In the genomic region with DNA sequence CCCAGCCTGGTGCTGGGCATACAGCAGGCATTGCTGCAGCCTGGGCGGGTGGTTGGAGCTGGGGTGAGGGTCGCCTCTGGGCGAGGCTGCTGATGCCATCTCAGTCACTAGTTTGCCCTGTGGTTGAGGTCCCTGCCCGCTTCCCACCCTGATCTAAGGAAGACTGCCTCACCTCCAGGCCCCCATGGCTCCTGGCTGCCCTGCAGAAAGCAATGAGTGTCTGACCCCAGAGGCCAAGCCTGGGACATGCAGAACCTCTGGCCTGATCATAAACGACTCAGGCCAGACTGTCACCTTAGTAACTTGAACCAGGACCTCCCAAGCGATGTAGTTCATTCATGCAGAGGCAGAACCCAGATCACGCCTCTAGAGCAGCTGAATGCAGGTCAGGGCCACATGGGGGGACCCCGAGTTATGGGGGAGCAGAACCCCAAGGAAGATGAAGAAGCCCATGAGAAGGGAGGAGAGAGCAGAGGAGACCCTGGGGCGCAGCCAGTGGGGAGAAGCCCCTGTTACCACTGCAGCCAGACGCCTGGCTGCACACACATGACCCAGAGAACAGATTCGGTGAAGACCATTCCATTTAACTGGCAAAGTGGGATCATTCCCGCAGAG, we compare ENCODE assay signal across 24 cellular contexts.
DNase-seq lines count a peak whose midpoint lies in the region; ATAC-seq, FAIRE-seq and TF ChIP-seq lines count a peak whose summit lies in the region.
"Had no signal": no experiment of that assay in that cellular context is flagged by ENCODE, and none has a peak within 500 bp of the region (broad histone marks: within the 10 kb centered on the region; RNA-seq: fewer than 3 reads in every experiment).

No MANE protein-coding gene starts in this region.

- TF ChIP-seq POLR2A in K562 (conservative IDR thresholded peaks at IDR 0.05) (no peak), transverse colon (IDR thresholded peaks at IDR 0.05) (no peak)

- in situ Hi-C loops in K562 (cut with MboI) (no loop called here), transverse colon (cut with MboI; ENCODE audit: low pct_ligation_motif_present in 1 of 4, low pct_unique_long_range_greater_than_20kb in 1 of 4, low sequenced_read_pairs in 3 of 4) (no loop called here)

- H3K27me3 ChIP-seq in K562 (ENCODE audit: control insufficient read depth in 2 of 2, insufficient read depth in 2 of 2, low read length in 2 of 2) (peaks cover 8 to 67% of the 10 kb centered on the region in 2 experiments; a peak in 4 of 5 replicates), transverse colon (no peaks in the 10 kb centered on the region), small intestine (ENCODE audit: control insufficient read depth in 2 of 2, insufficient read depth in 2 of 2, low read length in 2 of 2) (no peaks in the 10 kb centered on the region)

- H3K9ac ChIP-seq in K562 (ENCODE audit: insufficient read depth in 1 of 2, low read depth in 2 of 2, low read length in 2 of 2) (no peak overlapping the region; a peak in 1 of 4 replicates), kidney (ENCODE audit: low read length in 2 of 2) (no peak overlapping the region)

- TF ChIP-seq RAD21 in K562 (CRISPR knock-in tag; conservative IDR thresholded peaks at IDR 0.05 in 1 of 2, IDR thresholded peaks at IDR 0.05 in 1 of 2) = no peak

- POLR2A ChIA-PET in K562 (lab: Yijun Ruan, JAX) = no interaction called here

- H3K4me1 ChIP-seq in K562 (replicated peaks in 1 of 2; ENCODE audit: control insufficient read depth in 2 of 2, insufficient read depth in 2 of 2, low read length in 2 of 2) (peaks cover 0 to 25% of the 10 kb centered on the region in 2 experiments; a peak in 2 of 5 replicates), kidney (ENCODE audit: control insufficient read depth in 1 of 2, insufficient read depth in 1 of 2, low read depth in 1 of 2, low read length in 2 of 2) (no peaks in the 10 kb centered on the region), transverse colon (peaks cover 0 to 13% (median 6%) of the 10 kb centered on the region in 4 donors), small intestine (ENCODE audit: control insufficient read depth in 2 of 2, insufficient read depth in 1 of 2, low read depth in 1 of 2, low read length in 1 of 2) (peaks cover 0 to 3% of the 10 kb centered on the region in 2 donors)
- H3K4me1 ChIP-seq: SJCRH30 had no signal

- intact Hi-C loops in activated naive CD4-positive, alpha-beta T cell treated with anti-CD3 and anti-CD28 coated beads for 36 hours (cut with micrococcal nuclease) = no loop called here
- intact Hi-C loops in K562 (cut with micrococcal nuclease) (no loop called here), kidney (cut with DNase I) (no loop called here), sciatic nerve (cut with DNase I) (no loop called here), transverse colon (cut with DNase I; ENCODE audit: low total_unique reads) (no loop called here)

- no peaks in the 10 kb centered on the region for H3K27me3 Mint-ChIP-seq in activated naive CD4-positive, alpha-beta T cell treated with anti-CD3 and anti-CD28 coated beads, Interleukin-2, amount 50 U/mL, for 24 hours
- no peaks in the 10 kb centered on the region for H3K27me3 Mint-ChIP-seq in activated naive CD4-positive, alpha-beta T cell treated with anti-CD3 and anti-CD28 coated beads for 36 hours (ENCODE audit: low read depth)

- H3K36me3 ChIP-seq in K562 (ENCODE audit: control insufficient read depth, insufficient read depth, low read length) (no peaks in the 10 kb centered on the region), kidney (ENCODE audit: control insufficient read depth in 1 of 2, insufficient read depth in 2 of 2, low read length in 2 of 2) (no peaks in the 10 kb centered on the region), transverse colon (no peaks in the 10 kb centered on the region), small intestine (ENCODE audit: control insufficient read depth in 2 of 2, insufficient read depth in 2 of 2, low read length in 2 of 2) (no peaks in the 10 kb centered on the region)
- H3K36me3 ChIP-seq: SJCRH30 had no signal

- H3K36me3 Mint-ChIP-seq in activated naive CD4-positive, alpha-beta T cell treated with anti-CD3 and anti-CD28 coated beads, Interleukin-2, amount 50 U/mL, for 24 hours = no peaks in the 10 kb centered on the region
- no peaks in the 10 kb centered on the region for H3K36me3 Mint-ChIP-seq in activated naive CD4-positive, alpha-beta T cell treated with anti-CD3 and anti-CD28 coated beads for 36 hours (ENCODE audit: low read depth)
- H3K36me3 Mint-ChIP-seq: CD8-positive, alpha-beta memory T cell; IgD-negative memory B cell had no signal

- peak; percentile 58 for FAIRE-seq in K562 (lab: Jason Lieb, UNC)
- FAIRE-seq in kidney (lab: Jason Lieb, UNC) = no peak
- FAIRE-seq in small intestine (lab: Jason Lieb, UNC) = no peak
- FAIRE-seq: H54 had no signal

- H3K9me3 ChIP-seq in K562 (replicated peaks; ENCODE audit: control insufficient read depth, insufficient read depth, low read depth, low read length) (no peaks in the 10 kb centered on the region), kidney (ENCODE audit: control insufficient read depth in 1 of 2, low read length in 2 of 2) (no peaks in the 10 kb centered on the region), transverse colon (no peaks in the 10 kb centered on the region), small intestine (ENCODE audit: control insufficient read depth, low read depth) (no peaks in the 10 kb centered on the region)
- H3K9me3 ChIP-seq: SJCRH30 had no signal

- H3K4me3 ChIP-seq in K562 = no peak overlapping the region
- no peak overlapping the region for H3K4me3 ChIP-seq in kidney (ENCODE audit: low read length in 2 of 2)
- H3K4me3 ChIP-seq in transverse colon = no peak overlapping the region
- no peak overlapping the region for H3K4me3 ChIP-seq in small intestine (ENCODE audit: low read depth in 1 of 2, low read length in 2 of 2)
- H3K4me3 ChIP-seq: SJCRH30 had no signal

- H3K27ac Mint-ChIP-seq in activated naive CD4-positive, alpha-beta T cell treated with anti-CD3 and anti-CD28 coated beads, Interleukin-2, amount 50 U/mL, for 24 hours = peak overlapping the region; percentile 70
- H3K27ac Mint-ChIP-seq in activated naive CD4-positive, alpha-beta T cell treated with anti-CD3 and anti-CD28 coated beads for 36 hours = no peak overlapping the region
- H3K27ac Mint-ChIP-seq: CD8-positive, alpha-beta memory T cell had no signal

- no peak for ATAC-seq in K562
- ATAC-seq in sciatic nerve = no peak
- ATAC-seq: Panc1 had no signal

- no peaks in the 10 kb centered on the region for H3K9me1 ChIP-seq in K562 (ENCODE audit: control insufficient read depth, insufficient read depth, low read length)

- H3K4me1 Mint-ChIP-seq in activated naive CD4-positive, alpha-beta T cell treated with anti-CD3 and anti-CD28 coated beads, Interleukin-2, amount 50 U/mL, for 24 hours = no peaks in the 10 kb centered on the region
- no peaks in the 10 kb centered on the region for H3K4me1 Mint-ChIP-seq in activated naive CD4-positive, alpha-beta T cell treated with anti-CD3 and anti-CD28 coated beads for 36 hours (ENCODE audit: low read depth)
- H3K4me1 Mint-ChIP-seq: CD8-positive, alpha-beta memory T cell had no signal

- TF ChIP-seq CTCF in K562 (IDR thresholded peaks at IDR 0.05 in 2 of 3, conservative IDR thresholded peaks at IDR 0.05 in 1 of 3; ENCODE audit: insufficient read depth in 2 of 3, low read depth in 1 of 3, low read length in 3 of 3) (no peak), kidney (IDR thresholded peaks at IDR 0.05; ENCODE audit: borderline replicate concordance, extremely low read depth, insufficient read depth) (no peak), transverse colon (IDR thresholded peaks at IDR 0.05) (no peak)

- under 1% methylated on average over 11 of the region's 12 CpGs for WGBS in K562 (ENCODE audit: insufficient coverage, low coverage, missing lambda C conversion rate)
- 79 to 97% methylated on average over 5 to 12 of the region's 12 CpGs for WGBS in transverse colon (ENCODE audit: low coverage in 1 of 2), 2 donors
- WGBS in small intestine, 3 donors = 83 to 84% (median 84%) methylated on average over 12 of the region's 12 CpGs

- no peak overlapping the region for H2AFZ ChIP-seq in K562 (ENCODE audit: low read depth, low read length)

- CTCF ChIA-PET in activated naive CD4-positive, alpha-beta T cell treated with anti-CD3 and anti-CD28 coated beads for 36 hours (lab: Charles Lee) = no interaction called here
- CTCF ChIA-PET in K562 (lab: Yijun Ruan, JAX; ENCODE audit: low intra/inter-chr PET ratio) = no interaction called here

- no peaks in the 10 kb centered on the region for H3K79me2 ChIP-seq in K562 (ENCODE audit: control insufficient read depth, insufficient read depth, low read length)

- no peaks in the 10 kb centered on the region for H3K9me3 Mint-ChIP-seq in activated naive CD4-positive, alpha-beta T cell treated with anti-CD3 and anti-CD28 coated beads, Interleukin-2, amount 50 U/mL, for 24 hours
- no peaks in the 10 kb centered on the region for H3K9me3 Mint-ChIP-seq in activated naive CD4-positive, alpha-beta T cell treated with anti-CD3 and anti-CD28 coated beads for 36 hours
- H3K9me3 Mint-ChIP-seq: CD8-positive, alpha-beta memory T cell had no signal

- no TSS peak for BruUV-seq in K562 (replicated peaks; lab: Mats Ljungman, UMichigan)

- H3K4me2 ChIP-seq in K562 (ENCODE audit: insufficient read depth, low read length) = no peak overlapping the region

- peaks cover 4% of the 10 kb centered on the region for H4K20me1 ChIP-seq in K562 (replicated peaks; ENCODE audit: control insufficient read depth, insufficient read depth, low read length)

- DNase-seq in activated naive CD4-positive, alpha-beta T cell treated with anti-CD3 and anti-CD28 coated beads for 36 hours = no peak
- no peak for DNase-seq in K562 (ENCODE audit: extremely low read depth in 1 of 4, low spot score in 3 of 4)
- DNase-seq in kidney = peak; percentile 32
- DNase-seq in sciatic nerve (ENCODE audit: low spot score) = peak; percentile 41
- DNase-seq in transverse colon = no peak
- no peak for DNase-seq in NCI-H748 (lab: John Stamatoyannopoulos, UW; ENCODE audit: unreplicated experiment)
- no peak for DNase-seq in small intestine
- DNase-seq: AML-193; CD8-positive, alpha-beta memory T cell; GDM1; Karpas-422; MV-4-11; NCI-H1105 treated with DMSO at 0.1 percent for 48 hours; NCI-H2029 treated with DMSO at 0.1 percent for 48 hours; NCI-H226; NCI-H510A treated with DMSO at 0.1 percent for 48 hours; NCI-H774; NK-92 treated with Interleukin-12 subunit alpha and Interleukin-12 subunit beta, amount 100 ng/mL, for 24 hours; SJCRH30 had no signal

- H3K27ac ChIP-seq in K562 (ENCODE audit: extremely low read depth, low read depth, low read length) = no peak overlapping the region
- no peak overlapping the region for H3K27ac ChIP-seq in kidney (ENCODE audit: low read depth in 2 of 2, low read length in 2 of 2)
- no peak overlapping the region for H3K27ac ChIP-seq in transverse colon
- H3K27ac ChIP-seq in small intestine (ENCODE audit: low read depth in 1 of 2, low read length in 1 of 2) = no peak overlapping the region
- H3K27ac ChIP-seq: C4-2B, SJCRH30 had no signal

- no peak overlapping the region for H3K4me3 Mint-ChIP-seq in activated naive CD4-positive, alpha-beta T cell treated with anti-CD3 and anti-CD28 coated beads, Interleukin-2, amount 50 U/mL, for 24 hours
- no peak overlapping the region for H3K4me3 Mint-ChIP-seq in activated naive CD4-positive, alpha-beta T cell treated with anti-CD3 and anti-CD28 coated beads for 36 hours
- H3K4me3 Mint-ChIP-seq: CD8-positive, alpha-beta memory T cell had no signal

- no peak for TF ChIP-seq EP300 in K562 (IDR thresholded peaks at IDR 0.05; ENCODE audit: low read length)
- no peak for TF ChIP-seq EP300 in transverse colon (IDR thresholded peaks at IDR 0.05; ENCODE audit: low read depth)

Comparison
In these comparisons a context has a peak if more than half of its experiments do, and no peak if none do; other contexts are left out.
1. DNase-seq: peak in kidney (single experiment) and sciatic nerve (single experiment); none in activated naive CD4-positive, alpha-beta T cell treated with anti-CD3 and anti-CD28 coated beads for 36 hours (single experiment), K562 (0 of 4), transverse colon (single experiment), NCI-H748 (single experiment) and small intestine (single experiment).